1 cellular context compared by ENCODE assay signal in genomic region chr2:47344890-47345583, GRCh38.
A peak's percentile ranks its signal among the peaks of the same experiment; 100 is the strongest.
TF ChIP-seq lines count a peak whose summit lies in the region.

No MANE protein-coding gene starts in this region.

TF ChIP-seq in HepG2, 621 proteins besides CTCF, POLR2A, EP300 and RAD21 (continued from another document):
- 0 out of 2 replicates have a peak, but pooled peaks have one; percentile 10 for TF ChIP-seq ZNF280D (CRISPR knock-in tag; IDR thresholded peaks at IDR 0.05)
- no peak for TF ChIP-seq GABPA (IDR thresholded peaks at IDR 0.05; ENCODE audit: low read depth, low read length)
- peak; percentile 69 for TF ChIP-seq GABPA (CRISPR knock-in tag; IDR thresholded peaks at IDR 0.05; ENCODE audit: low read depth)
- TF ChIP-seq WIZ (CRISPR knock-in tag; IDR thresholded peaks at IDR 0.05), result no peak
- no peak for TF ChIP-seq ZNF512B (CRISPR knock-in tag; IDR thresholded peaks at IDR 0.05; ENCODE audit: borderline replicate concordance)
- TF ChIP-seq GTF3A (CRISPR knock-in tag; conservative IDR thresholded peaks at IDR 0.05), result no peak
- peak; percentile 19; the same call in 1 of the 2 replicates for TF ChIP-seq ZSCAN25 (CRISPR knock-in tag; IDR thresholded peaks at IDR 0.05)
- no peak for TF ChIP-seq PRMT3 (CRISPR knock-in tag; IDR thresholded peaks at IDR 0.05; ENCODE audit: borderline replicate concordance, low read depth)
- no peak for TF ChIP-seq ZFAT (CRISPR knock-in tag; conservative IDR thresholded peaks at IDR 0.05)
- TF ChIP-seq ZNF615 (CRISPR knock-in tag; IDR thresholded peaks at IDR 0.05; ENCODE audit: borderline replicate concordance), result no peak
- peak; percentile 72 for TF ChIP-seq KDM2A (CRISPR knock-in tag; IDR thresholded peaks at IDR 0.05; ENCODE audit: borderline replicate concordance, low read depth)
- peak; percentile 89 for TF ChIP-seq HIVEP1 (CRISPR knock-in tag; IDR thresholded peaks at IDR 0.05)
- TF ChIP-seq SATB2 (CRISPR knock-in tag; IDR thresholded peaks at IDR 0.05), result 0 out of 2 replicates have a peak, but pooled peaks have one; percentile 43
- TF ChIP-seq ZNF672 (CRISPR knock-in tag; IDR thresholded peaks at IDR 0.05), result no peak
- no peak for TF ChIP-seq TERF1 (CRISPR knock-in tag; IDR thresholded peaks at IDR 0.05)
- no peak; the same call in none of the 2 replicates for TF ChIP-seq NFYB (CRISPR knock-in tag; IDR thresholded peaks at IDR 0.05)
- TF ChIP-seq ADNP (CRISPR knock-in tag; IDR thresholded peaks at IDR 0.05), result no peak
- TF ChIP-seq FUBP1 (CRISPR knock-in tag; IDR thresholded peaks at IDR 0.05; ENCODE audit: borderline replicate concordance), result no peak
- no peak for TF ChIP-seq ZNF749 (CRISPR knock-in tag; IDR thresholded peaks at IDR 0.05; ENCODE audit: borderline replicate concordance)
- no peak; the same call in 1 of the 2 replicates for TF ChIP-seq MTERF4 (CRISPR knock-in tag; IDR thresholded peaks at IDR 0.05)
- peak; percentile 2; the same call in 1 of the 2 replicates for TF ChIP-seq MAFF (IDR thresholded peaks at IDR 0.05; ENCODE audit: low read depth, low read length)
- 0 out of 2 replicates have a peak, but pooled peaks have one; percentile 26 for TF ChIP-seq JUND (CRISPR knock-in tag; IDR thresholded peaks at IDR 0.05)
- TF ChIP-seq SPEN (CRISPR knock-in tag; IDR thresholded peaks at IDR 0.05; ENCODE audit: low read depth), result peak; percentile 91
- no peak for TF ChIP-seq ZNF260 (CRISPR knock-in tag; IDR thresholded peaks at IDR 0.05; ENCODE audit: borderline replicate concordance, low read depth)
- peak; percentile 60; the same call in 1 of the 2 replicates for TF ChIP-seq ZNF761 (CRISPR knock-in tag; conservative IDR thresholded peaks at IDR 0.05)
- no peak; the same call in 1 of the 2 replicates for TF ChIP-seq ZMYM2 (CRISPR knock-in tag; IDR thresholded peaks at IDR 0.05)
- peak; percentile 50 for TF ChIP-seq YY1 (IDR thresholded peaks at IDR 0.05; ENCODE audit: insufficient read depth, insufficient replicate concordance, low read depth, low read length)
- TF ChIP-seq GPBP1L1 (CRISPR knock-in tag; IDR thresholded peaks at IDR 0.05), result no peak
- TF ChIP-seq TBX2 (CRISPR knock-in tag; IDR thresholded peaks at IDR 0.05; ENCODE audit: borderline replicate concordance), result peak; percentile 88
- TF ChIP-seq SSRP1 (CRISPR knock-in tag; IDR thresholded peaks at IDR 0.05), result 0 out of 2 replicates have a peak, but pooled peaks have one; percentile 15
- peak; percentile 62; the same call in 1 of the 2 replicates for TF ChIP-seq CEBPB (IDR thresholded peaks at IDR 0.05; ENCODE audit: borderline replicate concordance, low read depth, low read length)
- TF ChIP-seq DPF2 (CRISPR knock-in tag; IDR thresholded peaks at IDR 0.05; ENCODE audit: borderline replicate concordance, low read depth), result no peak; the same call in none of the 2 replicates
- no peak for TF ChIP-seq FOSL1 (CRISPR knock-in tag; IDR thresholded peaks at IDR 0.05; ENCODE audit: borderline replicate concordance)
- no peak for TF ChIP-seq GMEB2 (CRISPR knock-in tag; IDR thresholded peaks at IDR 0.05; ENCODE audit: low read depth)
- TF ChIP-seq ZNF644 (CRISPR knock-in tag; IDR thresholded peaks at IDR 0.05; ENCODE audit: low read depth), result peak; percentile 31; the same call in 1 of the 2 replicates
- peak; percentile 23; the same call in 1 of the 2 replicates for TF ChIP-seq SMC3 (IDR thresholded peaks at IDR 0.05; ENCODE audit: low read length)
- TF ChIP-seq ZNF879 (CRISPR knock-in tag; IDR thresholded peaks at IDR 0.05), result no peak
- peak; percentile 86 for TF ChIP-seq HDAC1 (CRISPR knock-in tag; IDR thresholded peaks at IDR 0.05)
- TF ChIP-seq CAMTA2 (CRISPR knock-in tag; IDR thresholded peaks at IDR 0.05; ENCODE audit: borderline replicate concordance), result no peak
